ENCODE assay signal across 27 cellular contexts in genomic region chr7:90432752-90433151, GRCh38. TPM values are rescaled to one million over a fixed set of nuclear protein-coding genes. Genes with fewer than 3 reads are reported as not detected.
DNase-seq lines count a peak whose midpoint lies in the region; ATAC-seq, FAIRE-seq and TF ChIP-seq lines count a peak whose summit lies in the region.
"Had no signal": no experiment of that assay in that cellular context is flagged by ENCODE, and none has a peak within 500 bp of the region (broad histone marks: within the 10 kb centered on the region; RNA-seq: fewer than 3 reads in every experiment).

No MANE protein-coding gene starts in this region.

- H3K4me1 ChIP-seq in H1 (replicated peaks in 1 of 4; ENCODE audit: control insufficient read depth in 3 of 4, insufficient read depth in 4 of 4, low read length in 3 of 4) (no peaks in the 10 kb centered on the region), neuronal stem cell (ENCODE audit: control insufficient read depth in 2 of 2, insufficient read depth in 1 of 2, low read depth in 1 of 2, low read length in 2 of 2) (no peaks in the 10 kb centered on the region)
- H3K4me1 ChIP-seq: BLaER1 treated with 17β-estradiol and CSF1 and Interleukin-3, amounts not matched to agents 10 nM and 100 nM; SJSA1 had no signal

- no peak for ATAC-seq in GM21576 (IDR thresholded peaks at IDR 0.05; ENCODE audit: unreplicated experiment)

- H3K27me3 Mint-ChIP-seq in T-helper 2 cell treated with Interferon-gamma antibody and Interleukin-4, amounts not matched to agents 5 μg/mL and 100 μg/mL, for 36 hours (ENCODE audit: low read depth) = no peaks in the 10 kb centered on the region

- H3K23ac ChIP-seq in H1 (ENCODE audit: insufficient read length) = no peak overlapping the region
- peak overlapping the region; percentile 47 for H3K23ac ChIP-seq in neuronal stem cell (ENCODE audit: low read depth, low read length, poor library complexity)

- peak; percentile 6 for DNase-seq in NK-92 treated with Interleukin-12 subunit alpha and Interleukin-12 subunit beta, amount 100 ng/mL, for 24 hours (lab: John Stamatoyannopoulos, UW)
- DNase-seq in NK-92 (lab: John Stamatoyannopoulos, UW; ENCODE audit: unreplicated experiment) (no peak), H1 (ENCODE audit: low read depth in 1 of 2, low spot score in 2 of 2) (no peak), neuronal stem cell (ENCODE audit: low spot score) (no peak), NCI-H2107 treated with DMSO at 0.1 percent for 48 hours (lab: John Stamatoyannopoulos, UW; ENCODE audit: unreplicated experiment) (no peak)
- no peak for DNase-seq in T-helper 2 cell treated with Interferon-gamma antibody and Interleukin-4, amounts not matched to agents 5 μg/mL and 100 μg/mL, for 36 hours (ENCODE audit: low spot score)
- DNase-seq: CD4-positive, alpha-beta T cell; H7; IMR-90; NCI-H1092; NCI-H1436; NCI-H187; NCI-H226; NCI-H510A; NCI-H69; PC-9; Right ventricle myocardium superior had no signal

- TF ChIP-seq RAD21 in Ishikawa (IDR thresholded peaks at IDR 0.05; ENCODE audit: low read depth) (no peak), H1 (IDR thresholded peaks at IDR 0.05 in 1 of 2, conservative IDR thresholded peaks at IDR 0.05 in 1 of 2; ENCODE audit: low read depth in 2 of 2, low read length in 2 of 2) (no peak)

- TF ChIP-seq EP300 in Ishikawa (IDR thresholded peaks at IDR 0.05; ENCODE audit: borderline replicate concordance) = no peak
- TF ChIP-seq EP300 in H1 (IDR thresholded peaks at IDR 0.05; ENCODE audit: borderline replicate concordance in 1 of 2, low read depth in 2 of 2, low read length in 2 of 2) = no peak

- H3K27me3 ChIP-seq in H1 (replicated peaks in 1 of 4; ENCODE audit: control insufficient read depth in 3 of 4, extremely low read depth in 1 of 4, insufficient read depth in 3 of 4, low read length in 3 of 4) (no peaks in the 10 kb centered on the region), neuronal stem cell (ENCODE audit: control insufficient read depth in 3 of 3, insufficient read depth in 3 of 3, low read depth in 1 of 3, low read length in 3 of 3) (no peaks in the 10 kb centered on the region)
- H3K27me3 ChIP-seq: BLaER1 treated with 17β-estradiol and CSF1 and Interleukin-3, amounts not matched to agents 10 nM and 100 nM; SJSA1 had no signal

- H3K36me3 Mint-ChIP-seq in T-helper 2 cell treated with Interferon-gamma antibody and Interleukin-4, amounts not matched to agents 5 μg/mL and 100 μg/mL, for 36 hours (ENCODE audit: low read depth) = no peaks in the 10 kb centered on the region

- TF ChIP-seq CTCF in H1 (IDR thresholded peaks at IDR 0.05; ENCODE audit: control extremely low read depth in 1 of 3, insufficient read depth in 1 of 3, low read depth in 1 of 3, low read length in 3 of 3) = no peak

- H3K9ac ChIP-seq in H1 (replicated peaks in 1 of 4; ENCODE audit: extremely low read depth in 1 of 4, low read depth in 3 of 4, low read length in 3 of 4) (no peak overlapping the region), neuronal stem cell (ENCODE audit: low read depth, low read length, poor library complexity) (peak overlapping the region; percentile 12)
- H3K9ac ChIP-seq: BLaER1 treated with 17β-estradiol and CSF1 and Interleukin-3, amounts not matched to agents 10 nM and 100 nM; KMS-11 had no signal

- H3K4me2 ChIP-seq in H1 (ENCODE audit: insufficient read depth in 1 of 2, low read depth in 2 of 2, low read length in 2 of 2) = no peak overlapping the region
- H3K4me2 ChIP-seq in neuronal stem cell (ENCODE audit: insufficient read depth, low read length, poor library complexity, severe bottlenecking) = no peak overlapping the region
- H3K4me2 ChIP-seq: BLaER1 treated with 17β-estradiol and CSF1 and Interleukin-3, amounts not matched to agents 10 nM and 100 nM; KMS-11; PC-9 had no signal

- no peak overlapping the region; the same call in 1 of the 2 replicates for H4K8ac ChIP-seq in H1 (ENCODE audit: extremely low read depth, insufficient read depth, low read length)
- H4K8ac ChIP-seq in neuronal stem cell (ENCODE audit: low read depth, low read length) = no peak overlapping the region

- no peaks in the 10 kb centered on the region for H3K23me2 ChIP-seq in H1 (ENCODE audit: low read depth, low read length)

- no peak overlapping the region for H4K5ac ChIP-seq in H1 (ENCODE audit: insufficient read length, low read depth, low read length)

- H4K91ac ChIP-seq in H1 (replicated peaks; ENCODE audit: insufficient read length, low read length) = no peak overlapping the region
- no peak overlapping the region for H4K91ac ChIP-seq in neuronal stem cell (ENCODE audit: low read depth, low read length, poor library complexity)

- H4K20me1 ChIP-seq in H1 (replicated peaks in 1 of 2; ENCODE audit: control insufficient read depth in 1 of 2, insufficient read depth in 2 of 2, low read length in 2 of 2) = no peaks in the 10 kb centered on the region
- H4K20me1 ChIP-seq: BLaER1 treated with 17β-estradiol and CSF1 and Interleukin-3, amounts not matched to agents 10 nM and 100 nM had no signal

- H2BK5ac ChIP-seq in H1 (ENCODE audit: low read depth, low read length) (no peak overlapping the region), neuronal stem cell (ENCODE audit: low read length) (no peak overlapping the region)

- no peak overlapping the region for H2BK20ac ChIP-seq in H1 (ENCODE audit: low read length)

- H3K79me1 ChIP-seq in H1 (ENCODE audit: low read depth, low read length) (no peaks in the 10 kb centered on the region), neuronal stem cell (ENCODE audit: low read depth, low read length) (no peaks in the 10 kb centered on the region)

- H2BK12ac ChIP-seq in H1 (ENCODE audit: low read depth, low read length) (no peak overlapping the region), neuronal stem cell (ENCODE audit: low read length) (no peak overlapping the region)

- no peaks in the 10 kb centered on the region for H3K4me1 Mint-ChIP-seq in T-helper 2 cell treated with Interferon-gamma antibody and Interleukin-4, amounts not matched to agents 5 μg/mL and 100 μg/mL, for 36 hours (ENCODE audit: low read depth)

- H3K27ac ChIP-seq in H1 (ENCODE audit: low read depth, low read length) (no peak overlapping the region), neuronal stem cell (replicated peaks; ENCODE audit: low read length) (no peak overlapping the region)
- H3K27ac ChIP-seq: BLaER1 treated with 17β-estradiol and CSF1 and Interleukin-3, amounts not matched to agents 10 nM and 100 nM; KMS-11; PC-9; SJSA1 had no signal

- H3K9me3 Mint-ChIP-seq in T-helper 2 cell treated with Interferon-gamma antibody and Interleukin-4, amounts not matched to agents 5 μg/mL and 100 μg/mL, for 36 hours = peaks cover 5% of the 10 kb centered on the region
- H3K9me3 Mint-ChIP-seq: CD4-positive, alpha-beta T cell had no signal

- POLR2A ChIA-PET in H1 (lab: Charles Lee; ENCODE audit: partially characterized antibody) = no interaction called here

- H2BK15ac ChIP-seq in H1 (ENCODE audit: low read length) (no peak overlapping the region), neuronal stem cell (ENCODE audit: low read length) (no peak overlapping the region)

- H2BK120ac ChIP-seq in H1 (replicated peaks; ENCODE audit: low read depth, low read length) (no peak overlapping the region), neuronal stem cell (ENCODE audit: low read depth, low read length) (no peak overlapping the region)

- H3K56ac ChIP-seq in H1 (replicated peaks; ENCODE audit: insufficient read length, low read depth, low read length) = no peak overlapping the region

- no peak overlapping the region for H3K4me3 Mint-ChIP-seq in T-helper 2 cell treated with Interferon-gamma antibody and Interleukin-4, amounts not matched to agents 5 μg/mL and 100 μg/mL, for 36 hours
- H3K4me3 Mint-ChIP-seq: CD4-positive, alpha-beta T cell had no signal

- CTCF ChIA-PET in H1 (lab: Charles Lee; ENCODE audit: partially characterized antibody) = interaction anchor here (1.0 to 2.5 kb wide), 3 partner anchors 17 to 217 kb away, joined by 3 to 8 read pairs (median 5); no protein-coding TSS in a partner anchor

- no peak overlapping the region for H3K14ac ChIP-seq in H1 (ENCODE audit: insufficient read length)
- H3K14ac ChIP-seq in neuronal stem cell (ENCODE audit: low read length) = peak overlapping the region; percentile 47

- 0 out of 2 replicates have a peak overlapping the region, but pooled peaks have one; percentile 52 for H2AFZ ChIP-seq in H1 (ENCODE audit: low read length)
- no peak overlapping the region for H2AFZ ChIP-seq in neuronal stem cell (ENCODE audit: low read length)
- H2AFZ ChIP-seq: PC-9 had no signal

- no peak overlapping the region for H3K27ac Mint-ChIP-seq in T-helper 2 cell treated with Interferon-gamma antibody and Interleukin-4, amounts not matched to agents 5 μg/mL and 100 μg/mL, for 36 hours
- H3K27ac Mint-ChIP-seq: CD4-positive, alpha-beta T cell had no signal

- H3K36me3 ChIP-seq in H1 (ENCODE audit: control insufficient read depth in 2 of 4, insufficient read depth in 4 of 4, low read length in 3 of 4) (no peaks in the 10 kb centered on the region), neuronal stem cell (replicated peaks in 1 of 2; ENCODE audit: control insufficient read depth in 2 of 2, insufficient read depth in 2 of 2, low read length in 2 of 2) (no peaks in the 10 kb centered on the region)
- H3K36me3 ChIP-seq: SJSA1 had no signal

- H3K9me3 ChIP-seq in H1 (ENCODE audit: insufficient read depth in 2 of 2, low read depth in 1 of 2, low read length in 1 of 2) = no peaks in the 10 kb centered on the region
- H3K9me3 ChIP-seq in neuronal stem cell (replicated peaks in 1 of 2; ENCODE audit: control insufficient read depth in 2 of 2, insufficient read depth in 1 of 2, low read depth in 1 of 2, low read length in 2 of 2) = peaks cover 7 to 12% of the 10 kb centered on the region in 2 donors
- H3K9me3 ChIP-seq: SJSA1 had no signal

- 68% methylated on average over 10 of the region's 10 CpGs; no CpG with 5 or more reads in 1 of the 2 experiments for WGBS in H1 (ENCODE audit: extremely low coverage in 1 of 2, insufficient coverage in 1 of 2, insufficient read length in 1 of 2, insufficient replicate concordance in 2 of 2, low coverage in 1 of 2, low lambda C conversion rate in 2 of 2, missing lambda C conversion rate in 1 of 2), 2 experiments
- no CpG with 5 or more reads among the region's 10 CpGs for WGBS in neuronal stem cell (ENCODE audit: extremely low coverage in 2 of 2, insufficient read length in 2 of 2, insufficient replicate concordance in 1 of 2), 2 donors

- H3K18ac ChIP-seq in H1 (ENCODE audit: extremely low read depth, low read length) (no peak overlapping the region), neuronal stem cell (ENCODE audit: low read length) (no peak overlapping the region)

- TF ChIP-seq POLR2A in H1 (IDR thresholded peaks at IDR 0.05; ENCODE audit: control extremely low read depth in 1 of 2, low read depth in 2 of 2, low read length in 2 of 2) = no peak

- no peaks in the 10 kb centered on the region for H3K79me2 ChIP-seq in H1 (ENCODE audit: control insufficient read depth in 1 of 2, insufficient read depth in 2 of 2, low read length in 2 of 2)

- FAIRE-seq in H1 (lab: Jason Lieb, UNC) = no peak
- FAIRE-seq: A204.1, D721Med, GM19239 had no signal

- no peak overlapping the region for H3K4me3 ChIP-seq in H1 (ENCODE audit: extremely low read depth in 1 of 4, insufficient read depth in 2 of 4, low read depth in 3 of 4, low read length in 4 of 4)
- H3K4me3 ChIP-seq in neuronal stem cell (ENCODE audit: low read length in 2 of 2) = no peak overlapping the region
- H3K4me3 ChIP-seq: BLaER1 treated with 17β-estradiol and CSF1 and Interleukin-3, amounts not matched to agents 10 nM and 100 nM; PC-9; SJSA1 had no signal

- H3K4ac ChIP-seq in H1 (replicated peaks; ENCODE audit: insufficient read length, low read depth, low read length) (no peak overlapping the region), neuronal stem cell (ENCODE audit: low read length) (no peak overlapping the region)

- H2AK5ac ChIP-seq in H1 (ENCODE audit: low read depth, low read length) (no peak overlapping the region), neuronal stem cell (ENCODE audit: low read depth, low read length) (peak overlapping the region; percentile 6)

RNA-seq across cellular contexts. Expression of gene CLDN12, which starts 29.5 kb away (rescaled TPM):
- 47.3 and 49.2 TPM in 2 replicates for total RNA-seq in H1 (2021; fragmentation: NEBNext Ultra II Directional; extraction: Animal tissue kit (Norgen Biotek cat#: 25700))
- polyA plus RNA-seq in H1 (2011; rRNA removed) = 124 and 127 TPM in 2 replicates
- polyA plus RNA-seq in H1 (2011; cell fraction: cytosol; rRNA removed) = 76.2 TPM
- 101 TPM for polyA plus RNA-seq in H1 (2011; cell fraction: nucleus; rRNA removed)
- 34.0 to 45.8 TPM (median 40.0 TPM) in 4 replicates for polyA plus RNA-seq in H1 (2012, experiment 1 of 2)
- polyA plus RNA-seq in H1 (2012, experiment 2 of 2) = 2.7 TPM
- 42.1 TPM for polyA plus RNA-seq in H1 (2013, experiment 1 of 2)
- 46.4 TPM for polyA plus RNA-seq in H1 (2013, experiment 2 of 2)
- 334 and 374 TPM in 2 replicates for polyA minus RNA-seq in H1 (2011; rRNA and poly(A)+ RNA removed)
- polyA minus RNA-seq in H1 (2011; cell fraction: cytosol; rRNA and poly(A)+ RNA removed) = 66.3 TPM
- polyA minus RNA-seq in H1 (2011; cell fraction: nucleus; rRNA and poly(A)+ RNA removed) = 62.8 TPM
- polyA plus RNA-seq in neuronal stem cell (2013, experiment 1 of 2) = 25.0 TPM
- polyA plus RNA-seq in neuronal stem cell (2013, experiment 2 of 2) = 27.1 TPM

RNA-seq across cellular contexts. Expression of gene PTTG1IP2, which starts 36.7 kb away (rescaled TPM):
- total RNA-seq in H1 (2021; fragmentation: NEBNext Ultra II Directional; extraction: Animal tissue kit (Norgen Biotek cat#: 25700)) = not detected in 2 replicates
- polyA plus RNA-seq in H1 (2011; rRNA removed) = not detected in 2 replicates
- polyA plus RNA-seq in H1 (2011; cell fraction: cytosol; rRNA removed) = not detected
- polyA plus RNA-seq in H1 (2011; cell fraction: nucleus; rRNA removed) = not detected
- polyA plus RNA-seq in H1 (2012, experiment 1 of 2) = not detected in 4 replicates
- polyA plus RNA-seq in H1 (2012, experiment 2 of 2) = not detected
- polyA plus RNA-seq in H1 (2013, experiment 1 of 2) = not detected
- polyA plus RNA-seq in H1 (2013, experiment 2 of 2) = not detected
- polyA minus RNA-seq in H1 (2011; rRNA and poly(A)+ RNA removed) = not detected in 2 replicates
- polyA minus RNA-seq in H1 (2011; cell fraction: cytosol; rRNA and poly(A)+ RNA removed) = not detected
- not detected for polyA minus RNA-seq in H1 (2011; cell fraction: nucleus; rRNA and poly(A)+ RNA removed)
- not detected for polyA plus RNA-seq in neuronal stem cell (2013, experiment 1 of 2)
- polyA plus RNA-seq in neuronal stem cell (2013, experiment 2 of 2) = not detected
- total RNA-seq: CD4-positive, alpha-beta T cell; IMR-90; PC-9; Right ventricle myocardium superior; RPMI7951; SJSA1 had no signal
- polyA plus RNA-seq: AG04450, IMR-90 had no signal
